In the genomic region with DNA sequence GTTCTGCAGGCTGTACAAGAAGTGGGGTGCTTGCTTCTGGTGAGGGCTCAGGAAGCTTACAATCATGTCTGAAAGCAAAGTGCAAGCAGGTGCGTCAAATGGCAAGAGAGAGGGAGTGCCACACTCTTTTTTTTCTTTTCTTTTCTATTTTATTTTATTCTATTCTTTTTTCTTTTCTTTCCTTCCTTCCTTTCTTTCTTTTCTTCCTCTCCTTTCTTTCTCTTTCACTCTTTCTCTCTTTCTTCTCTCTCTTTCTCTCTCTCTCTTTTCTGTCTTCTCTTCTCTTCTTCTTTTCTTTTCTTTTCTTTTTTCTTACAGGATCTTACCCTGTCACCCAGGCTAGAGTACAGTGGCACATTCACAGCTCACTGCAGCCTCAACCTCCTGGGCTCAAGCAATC, we compare ENCODE assay signal across 31 cellular contexts. TPM values are rescaled to one million over a fixed set of nuclear protein-coding genes. Genes with fewer than 3 reads are reported as not detected.
"Had no signal": no experiment of that assay in that cellular context is flagged by ENCODE, and none has a peak within 500 bp of the region (broad histone marks: within the 10 kb centered on the region; RNA-seq: fewer than 3 reads in every experiment).

No MANE protein-coding gene starts in this region.

- H3K4me1 Mint-ChIP-seq: mesothelial cell of epicardium had no signal

- H3K9me3 ChIP-seq: esophagus squamous epithelium, heart right ventricle, left lung, mucosa of descending colon, suprapubic skin, transverse colon, upper lobe of right lung, uterus had no signal

- H3K27ac ChIP-seq: esophagus squamous epithelium, heart right ventricle, left lung, parathyroid adenoma, suprapubic skin, transverse colon, upper lobe of right lung, uterus had no signal

- H3K4me2 ChIP-seq: smooth muscle cell had no signal

- H3K9me3 Mint-ChIP-seq: effector memory CD8-positive, alpha-beta T cell; natural killer cell treated with Interleukin-12 subunit alpha and Interleukin-12 subunit beta and Interleukin-15 and Interleukin-18, amount 100 ng/mL, for 72 hours; neural crest cell; stimulated activated naive CD8-positive, alpha-beta T cell treated with anti-CD3 and anti-CD28 coated beads, Interleukin-15, amount 100 ng/mL, for 72 hours had no signal

- H2AFZ ChIP-seq: parathyroid adenoma had no signal

- H3K36me3 ChIP-seq: left lung, suprapubic skin, transverse colon, upper lobe of right lung, uterus had no signal

- DNase-seq: effector memory CD8-positive, alpha-beta T cell; erythroblast; esophagus squamous epithelium; foreskin melanocyte; glutamatergic neuron; heart right ventricle; hippocampal formation; left cardiac atrium; left lung; mesenchymal stem cell; mucosa of descending colon; naive B cell; stimulated activated CD4-positive, alpha-beta T cell treated with anti-CD3 and anti-CD28 coated beads, Interleukin-12 subunit alpha, Interleukin-12 subunit beta, amount 100 ng/mL, for 4 hours; stimulated activated CD4-positive, alpha-beta T cell treated with anti-CD3 and anti-CD28 coated beads, Interleukin-1b, Interleukin-23, amount 100 ng/mL, for 48 hours; stimulated activated CD4-positive, alpha-beta T cell treated with anti-CD3 and anti-CD28 coated beads, Interleukin-4, amount 100 ng/mL, for 1 hour; stimulated activated CD8-positive, alpha-beta memory T cell treated with anti-CD3 and anti-CD28 coated beads, Interleukin-4, amount 100 ng/mL, for 48 hours; stimulated activated naive CD4-positive, alpha-beta T cell; stimulated activated naive CD8-positive, alpha-beta T cell treated with anti-CD3 and anti-CD28 coated beads, Interleukin-15, amount 100 ng/mL, for 72 hours; transverse colon; upper lobe of right lung; uterus had no signal

- H3K4me1 ChIP-seq: esophagus squamous epithelium, parathyroid adenoma, transverse colon, upper lobe of right lung, uterus had no signal

- H3K4me3 Mint-ChIP-seq: effector memory CD8-positive, alpha-beta T cell; mesothelial cell of epicardium; naive B cell; natural killer cell treated with Interleukin-12 subunit alpha and Interleukin-12 subunit beta and Interleukin-15 and Interleukin-18, amount 100 ng/mL, for 72 hours; neural crest cell; stimulated activated naive CD8-positive, alpha-beta T cell treated with anti-CD3 and anti-CD28 coated beads, Interleukin-15, amount 100 ng/mL, for 72 hours had no signal

- H3K4me3 ChIP-seq: esophagus squamous epithelium, heart right ventricle, left lung, mucosa of descending colon, smooth muscle cell, suprapubic skin, transverse colon, upper lobe of right lung, uterus had no signal

- H3K27ac Mint-ChIP-seq: mesothelial cell of epicardium; natural killer cell treated with Interleukin-12 subunit alpha and Interleukin-12 subunit beta and Interleukin-15 and Interleukin-18, amount 100 ng/mL, for 72 hours; progenitor cell of endocrine pancreas; stimulated activated naive CD8-positive, alpha-beta T cell treated with anti-CD3 and anti-CD28 coated beads, Interleukin-15, amount 100 ng/mL, for 72 hours had no signal

- H3K79me2 ChIP-seq: parathyroid adenoma had no signal

- H3K27me3 Mint-ChIP-seq: effector memory CD8-positive, alpha-beta T cell; naive B cell; natural killer cell treated with Interleukin-12 subunit alpha and Interleukin-12 subunit beta and Interleukin-15 and Interleukin-18, amount 100 ng/mL, for 72 hours; progenitor cell of endocrine pancreas; stimulated activated naive CD8-positive, alpha-beta T cell treated with anti-CD3 and anti-CD28 coated beads, Interleukin-15, amount 100 ng/mL, for 72 hours had no signal

- ATAC-seq: effector memory CD8-positive, alpha-beta T cell; heart right ventricle; left cardiac atrium; left lung; mucosa of descending colon; natural killer cell treated with Interleukin-12 subunit alpha and Interleukin-12 subunit beta and Interleukin-15 and Interleukin-18, amount 100 ng/mL, for 72 hours; sciatic nerve; stimulated activated naive CD8-positive, alpha-beta T cell treated with anti-CD3 and anti-CD28 coated beads, Interleukin-15, amount 100 ng/mL, for 72 hours had no signal

- H3K27me3 ChIP-seq: esophagus squamous epithelium, heart right ventricle, left lung, suprapubic skin, transverse colon, upper lobe of right lung, uterus had no signal

RNA-seq across cellular contexts. Expression of gene KIAA0319, which starts 40.4 kb away (rescaled TPM):
- total RNA-seq: kidney epithelial cell, lung microvascular endothelial cell, smooth muscle cell had no signal
- polyA plus RNA-seq: heart right ventricle, smooth muscle cell had no signal
